ENCODE assay signal across 8 cellular contexts in the genomic region with DNA sequence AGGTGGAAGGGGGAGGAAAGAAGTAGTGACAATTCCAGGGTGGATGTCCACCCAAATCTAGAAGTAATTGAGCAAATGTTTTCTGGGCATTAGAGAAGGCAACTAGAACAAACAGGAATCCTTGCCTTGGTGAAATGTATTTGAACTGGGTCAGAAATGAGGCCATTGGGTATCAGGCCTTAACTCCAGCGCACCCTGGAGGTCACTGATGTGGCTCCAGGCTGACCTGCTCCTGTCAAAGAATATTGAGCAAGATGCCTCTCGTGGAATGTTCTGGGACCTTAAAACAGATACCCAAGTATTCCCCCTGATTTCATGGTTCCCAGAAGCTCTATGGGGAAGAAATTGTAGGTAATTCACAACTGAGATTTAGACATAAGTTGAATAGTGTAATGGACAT. TPM values are rescaled to one million over a fixed set of nuclear protein-coding genes. Genes with fewer than 3 reads are reported as not detected.
A peak's percentile ranks its signal among the peaks of the same experiment; 100 is the strongest.
DNase-seq lines count a peak whose midpoint lies in the region; FAIRE-seq and TF ChIP-seq lines count a peak whose summit lies in the region.

No MANE protein-coding gene starts in this region.

- TF ChIP-seq CTCF in OCI-LY1 (IDR thresholded peaks at IDR 0.05; ENCODE audit: low read length) (peak; percentile 60), H1 (IDR thresholded peaks at IDR 0.05; ENCODE audit: control extremely low read depth in 1 of 3, insufficient read depth in 1 of 3, low read depth in 1 of 3, low read length in 3 of 3) (peak; percentile 81 to 86 (median 84)), osteoblast (IDR thresholded peaks at IDR 0.05; ENCODE audit: extremely low read depth, low read depth, low read length) (peak; percentile 72)

- H3K36me3 ChIP-seq in OCI-LY1 (ENCODE audit: insufficient read depth, low read length) (no peaks in the 10 kb centered on the region), H1 (ENCODE audit: control insufficient read depth in 2 of 4, insufficient read depth in 4 of 4, low read length in 3 of 4) (peaks cover 0 to 9% (median 5%) of the 10 kb centered on the region in 4 experiments; a peak in 3 of 8 replicates), osteoblast (ENCODE audit: insufficient read depth, low read length) (no peaks in the 10 kb centered on the region)

- TF ChIP-seq RAD21 in H1 (IDR thresholded peaks at IDR 0.05 in 1 of 2, conservative IDR thresholded peaks at IDR 0.05 in 1 of 2; ENCODE audit: low read depth in 2 of 2, low read length in 2 of 2) = peak; percentile 74 to 82

- WGBS in H1 (ENCODE audit: extremely low coverage in 1 of 2, insufficient coverage in 1 of 2, insufficient read length in 1 of 2, insufficient replicate concordance in 2 of 2, low coverage in 1 of 2, low lambda C conversion rate in 2 of 2, missing lambda C conversion rate in 1 of 2), 2 experiments = 35% methylated on average over 2 of the region's 2 CpGs; no CpG with 5 or more reads in 1 of the 2 experiments

- H2AFZ ChIP-seq in OCI-LY1 (ENCODE audit: low read length) (no peak overlapping the region), H1 (ENCODE audit: low read length) (no peak overlapping the region), osteoblast (ENCODE audit: low read length) (no peak overlapping the region)

- no peak overlapping the region for H4K8ac ChIP-seq in H1 (ENCODE audit: extremely low read depth, insufficient read depth, low read length)

- POLR2A ChIA-PET in activated CD4-positive, alpha-beta memory T cell treated with anti-CD3 and anti-CD28 coated beads, Interleukin-2, amount 10 ng/mL, durations not matched to agents 7 days and 5 days (lab: Charles Lee) = interaction anchor here (1.5 kb wide), 1 partner anchor 10 kb away, joined by 3 read pairs; no protein-coding TSS in a partner anchor
- POLR2A ChIA-PET in activated CD4-positive, alpha-beta memory T cell treated with anti-CD3 and anti-CD28 coated beads for 36 hours (lab: Charles Lee) = no interaction called here
- POLR2A ChIA-PET in H1 (lab: Charles Lee; ENCODE audit: partially characterized antibody) = interaction anchor here (3.3 kb wide), 1 partner anchor 68 kb away, joined by 19 read pairs; no protein-coding TSS in a partner anchor

- no peaks in the 10 kb centered on the region; the same call in 1 of the 2 replicates for H3K27me3 ChIP-seq in OCI-LY1 (ENCODE audit: insufficient read depth, low read length)
- peaks cover 0 to 8% (median 3%) of the 10 kb centered on the region in 4 experiments; a peak in 4 of 7 replicates for H3K27me3 ChIP-seq in H1 (replicated peaks in 1 of 4; ENCODE audit: control insufficient read depth in 3 of 4, extremely low read depth in 1 of 4, insufficient read depth in 3 of 4, low read length in 3 of 4)
- peaks cover 5% of the 10 kb centered on the region for H3K27me3 ChIP-seq in osteoblast (ENCODE audit: insufficient read depth, low read length)

- FAIRE-seq in H1 (lab: Jason Lieb, UNC) = peak; percentile 93

- H3K9ac ChIP-seq in OCI-LY1 (ENCODE audit: low read length) (no peak overlapping the region), H1 (replicated peaks in 1 of 4; ENCODE audit: extremely low read depth in 1 of 4, low read depth in 3 of 4, low read length in 3 of 4) (no peak overlapping the region)

- H3F3A ChIP-seq in OCI-LY1 (ENCODE audit: insufficient read depth, low read length) = no peaks in the 10 kb centered on the region

- no peak overlapping the region for H4K91ac ChIP-seq in H1 (replicated peaks; ENCODE audit: insufficient read length, low read length)

- H3K4me1 Mint-ChIP-seq in activated CD4-positive, alpha-beta memory T cell treated with anti-CD3 and anti-CD28 coated beads, Interleukin-2, amount 10 ng/mL, durations not matched to agents 7 days and 5 days = peaks cover 38% of the 10 kb centered on the region
- H3K4me1 Mint-ChIP-seq in activated CD4-positive, alpha-beta memory T cell treated with anti-CD3 and anti-CD28 coated beads for 36 hours (ENCODE audit: low read depth) = peaks cover 3% of the 10 kb centered on the region

- intact Hi-C loops in activated CD4-positive, alpha-beta memory T cell treated with anti-CD3 and anti-CD28 coated beads for 36 hours (cut with micrococcal nuclease) = no loop called here

- no peak overlapping the region for H2BK15ac ChIP-seq in H1 (ENCODE audit: low read length)

- H3K4me2 ChIP-seq in OCI-LY1 (ENCODE audit: low read length) (no peak overlapping the region), H1 (ENCODE audit: insufficient read depth in 1 of 2, low read depth in 2 of 2, low read length in 2 of 2) (no peak overlapping the region), osteoblast (ENCODE audit: insufficient read depth, low read length) (no peak overlapping the region)

- H2BK120ac ChIP-seq in H1 (replicated peaks; ENCODE audit: low read depth, low read length) = no peak overlapping the region

- no peaks in the 10 kb centered on the region for H3K9me2 ChIP-seq in OCI-LY1 (ENCODE audit: low read depth, low read length)

- H3K79me2 ChIP-seq in OCI-LY1 (ENCODE audit: insufficient read depth, low read length) = no peaks in the 10 kb centered on the region
- no peaks in the 10 kb centered on the region for H3K79me2 ChIP-seq in H1 (ENCODE audit: control insufficient read depth in 1 of 2, insufficient read depth in 2 of 2, low read length in 2 of 2)
- no peaks in the 10 kb centered on the region for H3K79me2 ChIP-seq in osteoblast (ENCODE audit: insufficient read depth, low read length)

- no peak overlapping the region for H2BK12ac ChIP-seq in H1 (ENCODE audit: low read depth, low read length)

- H3K56ac ChIP-seq in H1 (replicated peaks; ENCODE audit: insufficient read length, low read depth, low read length) = no peak overlapping the region

- H3K36me3 Mint-ChIP-seq in activated CD4-positive, alpha-beta memory T cell treated with anti-CD3 and anti-CD28 coated beads, Interleukin-2, amount 10 ng/mL, durations not matched to agents 7 days and 5 days (ENCODE audit: low read depth) = peaks cover 43% of the 10 kb centered on the region
- H3K36me3 Mint-ChIP-seq in activated CD4-positive, alpha-beta memory T cell treated with anti-CD3 and anti-CD28 coated beads for 36 hours = no peaks in the 10 kb centered on the region

- no peak overlapping the region for H3K23ac ChIP-seq in H1 (ENCODE audit: insufficient read length)

- no peak overlapping the region for H2BK20ac ChIP-seq in H1 (ENCODE audit: low read length)

- no peaks in the 10 kb centered on the region for H3K4me1 ChIP-seq in OCI-LY1 (ENCODE audit: insufficient read depth, low read length, severe bottlenecking)
- H3K4me1 ChIP-seq in H1 (replicated peaks in 1 of 4; ENCODE audit: control insufficient read depth in 3 of 4, insufficient read depth in 4 of 4, low read length in 3 of 4) = peaks cover 2 to 8% (median 5%) of the 10 kb centered on the region in 4 experiments; a peak in 6 of 7 replicates
- H3K4me1 ChIP-seq in osteoblast (ENCODE audit: insufficient read depth, low read length) = peaks cover 5% of the 10 kb centered on the region

- no peak overlapping the region for H3K4ac ChIP-seq in H1 (replicated peaks; ENCODE audit: insufficient read length, low read depth, low read length)

- no peak for TF ChIP-seq POLR2A in H1 (IDR thresholded peaks at IDR 0.05; ENCODE audit: control extremely low read depth in 1 of 2, low read depth in 2 of 2, low read length in 2 of 2)

- no peak overlapping the region for H4K5ac ChIP-seq in H1 (ENCODE audit: insufficient read length, low read depth, low read length)

- no peak overlapping the region for H3K4me3 Mint-ChIP-seq in activated CD4-positive, alpha-beta memory T cell treated with anti-CD3 and anti-CD28 coated beads, Interleukin-2, amount 10 ng/mL, durations not matched to agents 7 days and 5 days
- no peak overlapping the region for H3K4me3 Mint-ChIP-seq in activated CD4-positive, alpha-beta memory T cell treated with anti-CD3 and anti-CD28 coated beads for 36 hours

- H4K20me1 ChIP-seq in OCI-LY1 (ENCODE audit: insufficient read depth, low read length) = no peaks in the 10 kb centered on the region
- peaks cover 0 to 3% of the 10 kb centered on the region in 2 experiments for H4K20me1 ChIP-seq in H1 (replicated peaks in 1 of 2; ENCODE audit: control insufficient read depth in 1 of 2, insufficient read depth in 2 of 2, low read length in 2 of 2)
- H4K20me1 ChIP-seq in osteoblast (ENCODE audit: insufficient read depth, low read length) = no peaks in the 10 kb centered on the region

- H3K4me3 ChIP-seq in OCI-LY1 (ENCODE audit: low read depth, low read length, poor library complexity, severe bottlenecking) = no peak overlapping the region
- no peak overlapping the region for H3K4me3 ChIP-seq in H1 (ENCODE audit: extremely low read depth in 1 of 4, insufficient read depth in 2 of 4, low read depth in 3 of 4, low read length in 4 of 4)
- H3K4me3 ChIP-seq in osteoblast (ENCODE audit: insufficient read depth, low read length) = no peak overlapping the region

- H3K9me3 Mint-ChIP-seq in activated CD4-positive, alpha-beta memory T cell treated with anti-CD3 and anti-CD28 coated beads, Interleukin-2, amount 10 ng/mL, durations not matched to agents 7 days and 5 days = no peaks in the 10 kb centered on the region
- H3K9me3 Mint-ChIP-seq in activated CD4-positive, alpha-beta memory T cell treated with anti-CD3 and anti-CD28 coated beads for 36 hours = no peaks in the 10 kb centered on the region

- no peak overlapping the region for H3K18ac ChIP-seq in H1 (ENCODE audit: extremely low read depth, low read length)

- CTCF ChIA-PET in activated CD4-positive, alpha-beta memory T cell treated with anti-CD3 and anti-CD28 coated beads, Interleukin-2, amount 10 ng/mL, durations not matched to agents 7 days and 5 days (lab: Charles Lee) = interaction anchor here (0.8 to 6.6 kb wide), 3 partner anchors 67 to 149 kb away, joined by 3 to 60 read pairs (median 3); no protein-coding TSS in a partner anchor
- CTCF ChIA-PET in activated CD4-positive, alpha-beta memory T cell treated with anti-CD3 and anti-CD28 coated beads for 36 hours (lab: Charles Lee) = interaction anchor here (1.0 to 1.7 kb wide), 3 partner anchors 66 to 98 kb away, joined by 3 to 7 read pairs (median 5); no protein-coding TSS in a partner anchor
- CTCF ChIA-PET in H1 (lab: Charles Lee; ENCODE audit: partially characterized antibody) = interaction anchor here (1.0 to 8.1 kb wide), 21 partner anchors 10 to 436 kb away, joined by 3 to 118 read pairs (median 5); a partner anchor contains a TSS

- H3K27ac ChIP-seq in OCI-LY1 (ENCODE audit: low read depth, low read length, poor library complexity, severe bottlenecking) (no peak overlapping the region), H1 (ENCODE audit: low read depth, low read length) (no peak overlapping the region), osteoblast (ENCODE audit: low read depth, low read length) (no peak overlapping the region)

- TF ChIP-seq EP300 in H1 (IDR thresholded peaks at IDR 0.05; ENCODE audit: borderline replicate concordance in 1 of 2, low read depth in 2 of 2, low read length in 2 of 2) = no peak

- H2BK5ac ChIP-seq in H1 (ENCODE audit: low read depth, low read length) = no peak overlapping the region

- H3K9me3 ChIP-seq in OCI-LY1 (ENCODE audit: low read length) = no peaks in the 10 kb centered on the region
- H3K9me3 ChIP-seq in H1 (ENCODE audit: insufficient read depth in 2 of 2, low read depth in 1 of 2, low read length in 1 of 2) = no peaks in the 10 kb centered on the region
- no peaks in the 10 kb centered on the region for H3K9me3 ChIP-seq in osteoblast (ENCODE audit: low read depth, low read length)

- H3K27me3 Mint-ChIP-seq in activated CD4-positive, alpha-beta memory T cell treated with anti-CD3 and anti-CD28 coated beads, Interleukin-2, amount 10 ng/mL, durations not matched to agents 7 days and 5 days = no peaks in the 10 kb centered on the region
- peaks cover 5% of the 10 kb centered on the region for H3K27me3 Mint-ChIP-seq in activated CD4-positive, alpha-beta memory T cell treated with anti-CD3 and anti-CD28 coated beads for 36 hours

- H3K23me2 ChIP-seq in H1 (ENCODE audit: low read depth, low read length) = peaks cover 8% of the 10 kb centered on the region; the same call in 1 of the 2 replicates

- H3K79me1 ChIP-seq in H1 (ENCODE audit: low read depth, low read length) = no peaks in the 10 kb centered on the region

- H3K14ac ChIP-seq in H1 (ENCODE audit: insufficient read length) = no peak overlapping the region

- H2AK5ac ChIP-seq in H1 (ENCODE audit: low read depth, low read length) = no peak overlapping the region

- H3K27ac Mint-ChIP-seq in activated CD4-positive, alpha-beta memory T cell treated with anti-CD3 and anti-CD28 coated beads, Interleukin-2, amount 10 ng/mL, durations not matched to agents 7 days and 5 days = peak overlapping the region; percentile 23
- no peak overlapping the region for H3K27ac Mint-ChIP-seq in activated CD4-positive, alpha-beta memory T cell treated with anti-CD3 and anti-CD28 coated beads for 36 hours

- DNase-seq in activated CD4-positive, alpha-beta memory T cell treated with anti-CD3 and anti-CD28 coated beads, Interleukin-2, amount 10 ng/mL, durations not matched to agents 7 days and 5 days = no peak
- DNase-seq in activated CD4-positive, alpha-beta memory T cell treated with anti-CD3 and anti-CD28 coated beads for 36 hours = no peak
- DNase-seq in H1 (ENCODE audit: low read depth in 1 of 2, low spot score in 2 of 2) = peak in 1 of 2 experiments; percentile 65
- peak; percentile 69 for DNase-seq in osteoblast (ENCODE audit: insufficient read length, low spot score, missing footprints)
- no peak for DNase-seq in kidney glomerular epithelial cell (lab: John Stamatoyannopoulos, UW)
- DNase-seq in stimulated activated naive CD4-positive, alpha-beta T cell treated with Interleukin-2 at 50 U/mL for 16 hours (lab: John Stamatoyannopoulos, UW) = no peak
- DNase-seq in ureter (ENCODE audit: low spot score) = no peak

RNA-seq across cellular contexts. Expression of a gene that starts 6.9 kb away (rescaled TPM):
- total RNA-seq in activated CD4-positive, alpha-beta memory T cell treated with anti-CD3 and anti-CD28 coated beads, Interleukin-2, amount 10 ng/mL, durations not matched to agents 7 days and 5 days = 10 to 100 TPM; 89.8 to 95.6 TPM
- 1 to 10 TPM; 5.1 to 6.9 TPM for total RNA-seq in activated CD4-positive, alpha-beta memory T cell treated with anti-CD3 and anti-CD28 coated beads for 36 hours
- total RNA-seq in H1 (2021; fragmentation: NEBNext Ultra II Directional; extraction: Animal tissue kit (Norgen Biotek cat#: 25700)) = 32.3 and 37.8 TPM in 2 replicates
- 58.8 and 62.8 TPM in 2 replicates for polyA plus RNA-seq in H1 (2011; rRNA removed)
- polyA plus RNA-seq in H1 (2011; cell fraction: cytosol; rRNA removed) = 81.9 TPM
- polyA plus RNA-seq in H1 (2011; cell fraction: nucleus; rRNA removed) = 41.7 TPM
- polyA plus RNA-seq in H1 (2012, experiment 1 of 2) = 46.1 to 60.1 TPM (median 55.5 TPM) in 4 replicates
- 46.2 TPM for polyA plus RNA-seq in H1 (2012, experiment 2 of 2)
- 35.2 TPM for polyA plus RNA-seq in H1 (2013, experiment 1 of 2)
- polyA plus RNA-seq in H1 (2013, experiment 2 of 2) = 34.9 TPM
- polyA minus RNA-seq in H1 (2011; rRNA and poly(A)+ RNA removed) = 32.8 and 39.3 TPM in 2 replicates
- polyA minus RNA-seq in H1 (2011; cell fraction: cytosol; rRNA and poly(A)+ RNA removed) = 15.7 TPM
- 13.9 TPM for polyA minus RNA-seq in H1 (2011; cell fraction: nucleus; rRNA and poly(A)+ RNA removed)
- total RNA-seq in osteoblast (8.7 and 12.4 TPM in 2 replicates), ureter (82.5 TPM)

RNA-seq across cellular contexts. Expression of a gene that starts 9.3 kb away (rescaled TPM):
- total RNA-seq in activated CD4-positive, alpha-beta memory T cell treated with anti-CD3 and anti-CD28 coated beads, Interleukin-2, amount 10 ng/mL, durations not matched to agents 7 days and 5 days = 100 to 1,000 TPM; 173 to 176 TPM
- 10 to 100 TPM; 19.3 to 20.9 TPM for total RNA-seq in activated CD4-positive, alpha-beta memory T cell treated with anti-CD3 and anti-CD28 coated beads for 36 hours
- 6.2 and 6.8 TPM in 2 replicates for total RNA-seq in H1 (2021; fragmentation: NEBNext Ultra II Directional; extraction: Animal tissue kit (Norgen Biotek cat#: 25700))
- polyA plus RNA-seq in H1 (2011; rRNA removed) = 8.4 and 13.1 TPM in 2 replicates
- polyA plus RNA-seq in H1 (2011; cell fraction: cytosol; rRNA removed) = 6.7 TPM
- 5.8 TPM for polyA plus RNA-seq in H1 (2011; cell fraction: nucleus; rRNA removed)
- polyA plus RNA-seq in H1 (2012, experiment 1 of 2) = 7.1 to 9.1 TPM (median 7.7 TPM) in 4 replicates
- polyA plus RNA-seq in H1 (2012, experiment 2 of 2) = 6.4 TPM
- polyA plus RNA-seq in H1 (2013, experiment 1 of 2) = 8.5 TPM
- polyA plus RNA-seq in H1 (2013, experiment 2 of 2) = 8.4 TPM
- polyA minus RNA-seq in H1 (2011; rRNA and poly(A)+ RNA removed) = 5.5 and 5.8 TPM in 2 replicates
- polyA minus RNA-seq in H1 (2011; cell fraction: cytosol; rRNA and poly(A)+ RNA removed) = 4.3 TPM
- polyA minus RNA-seq in H1 (2011; cell fraction: nucleus; rRNA and poly(A)+ RNA removed) = 2.4 TPM
- total RNA-seq in osteoblast = 5.4 and 30.4 TPM in 2 replicates
- 145 TPM for total RNA-seq in ureter
